In the genomic region with DNA sequence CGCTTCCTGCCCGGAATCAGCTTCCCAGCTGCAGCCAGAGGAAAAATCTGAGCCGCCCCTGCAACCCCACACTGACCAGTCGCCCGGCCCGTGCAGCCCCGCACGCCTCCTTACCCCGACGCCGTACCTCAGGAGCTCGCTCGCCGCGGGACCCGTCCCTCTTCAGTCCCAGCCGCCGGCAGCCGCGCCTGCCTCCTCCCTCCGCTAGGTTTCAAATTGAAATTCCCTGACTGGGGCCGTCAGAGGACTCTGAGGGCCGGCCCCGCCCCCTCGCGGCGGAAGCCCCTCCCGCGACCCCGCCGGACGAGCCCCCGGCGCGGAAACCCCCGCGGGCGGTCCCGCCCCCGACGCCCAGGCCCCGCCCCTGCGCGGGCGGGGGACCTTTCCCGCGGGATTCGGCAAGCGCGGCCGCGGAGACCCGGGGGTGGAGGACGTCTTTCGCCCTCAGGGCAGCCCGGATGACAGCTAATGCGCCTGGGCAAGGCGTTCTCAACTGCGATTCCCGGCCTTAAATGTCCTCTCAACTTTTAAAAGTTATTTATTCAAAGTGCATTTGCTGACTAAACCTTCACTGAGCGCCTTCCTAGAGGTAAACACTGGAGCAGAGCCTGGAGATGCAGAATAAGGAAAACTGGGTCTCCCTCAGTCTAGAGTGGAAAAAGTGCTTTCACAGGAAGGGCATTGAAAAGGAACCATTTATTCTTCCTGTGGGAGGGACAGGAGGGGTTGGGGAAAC, we compare ENCODE assay signal across 8 cellular contexts. TPM values are rescaled to one million over a fixed set of nuclear protein-coding genes. Genes with fewer than 3 reads are reported as not detected.
DNase-seq lines count a peak whose midpoint lies in the region; ATAC-seq and TF ChIP-seq lines count a peak whose summit lies in the region.

A gene (minus strand): TSS at position 218 of the 736 bp plus-strand sequence. CDS start 106,760 bp downstream, outside the sequence.

- ATAC-seq in HG02571 (IDR thresholded peaks at IDR 0.05; ENCODE audit: unreplicated experiment) = peak; percentile 75

- peak within 1 kb of the TSS; percentile 74 for H2AFZ ChIP-seq in smooth muscle cell (ENCODE audit: low read depth)

- intact Hi-C loops in breast epithelium (cut with DNase I; ENCODE audit: low total_unique reads) = no loop called here

- TF ChIP-seq CTCF in GM12873 (IDR thresholded peaks at IDR 0.05; ENCODE audit: insufficient read depth, low read depth, low read length, missing control alignments) = peak; percentile 15
- TF ChIP-seq CTCF in WERI-Rb-1 (IDR thresholded peaks at IDR 0.05; ENCODE audit: low read depth, low read length) = no peak
- peak in 1 of 3 donors; percentile 40 for TF ChIP-seq CTCF in breast epithelium (IDR thresholded peaks at IDR 0.05)
- peak; percentile 10 for TF ChIP-seq CTCF in smooth muscle cell (IDR thresholded peaks at IDR 0.05; ENCODE audit: borderline replicate concordance, insufficient read depth, poor library complexity, severe bottlenecking)

- no peaks in the 10 kb centered on the region for H3K4me1 ChIP-seq in breast epithelium
- peaks cover 19% of the 10 kb centered on the region for H3K4me1 ChIP-seq in smooth muscle cell (ENCODE audit: low read depth)

- H3K9ac ChIP-seq in smooth muscle cell (ENCODE audit: low read depth) = peak within 1 kb of the TSS; percentile 83

- H3K79me2 ChIP-seq in smooth muscle cell (ENCODE audit: low read depth) = peaks cover 21% of the 10 kb centered on the region

- H3K27ac ChIP-seq in WERI-Rb-1 = peak within 1 kb of the TSS; percentile 79
- peak within 1 kb of the TSS; percentile 81 to 89 for H3K27ac ChIP-seq in breast epithelium
- H3K27ac ChIP-seq in smooth muscle cell (ENCODE audit: low read depth) = peak within 1 kb of the TSS; percentile 90

- 2% methylated on average over 55 of the region's 61 CpGs for WGBS in smooth muscle cell (ENCODE audit: low lambda C conversion rate)

- peaks cover 14% of the 10 kb centered on the region for H3F3A ChIP-seq in smooth muscle cell (ENCODE audit: low read depth)

- TF ChIP-seq POLR2A in breast epithelium (IDR thresholded peaks at IDR 0.05) = no peak

- H3K9me3 ChIP-seq in WERI-Rb-1 (ENCODE audit: severe bottlenecking) (no peaks in the 10 kb centered on the region), breast epithelium (no peaks in the 10 kb centered on the region), smooth muscle cell (replicated peaks; ENCODE audit: low read depth) (no peaks in the 10 kb centered on the region)

- H3K4me2 ChIP-seq in smooth muscle cell = peak within 1 kb of the TSS; percentile 83

- peak within 1 kb of the TSS; percentile 80 for H3K4me3 ChIP-seq in WERI-Rb-1 (ENCODE audit: low read depth, low read length)
- peak within 1 kb of the TSS; percentile 94 to 96 (median 96) for H3K4me3 ChIP-seq in breast epithelium
- peak within 1 kb of the TSS; percentile 91 for H3K4me3 ChIP-seq in smooth muscle cell

- DNase-seq in NCI-H1105 (lab: John Stamatoyannopoulos, UW) = peak; percentile 42
- peak; percentile 90 for DNase-seq in WERI-Rb-1
- DNase-seq in breast epithelium (ENCODE audit: low spot score in 2 of 2) = peak; percentile 56 to 66
- DNase-seq in iPS-NIHi11 (ENCODE audit: low spot score) = peak; percentile 93
- peak; percentile 87 for DNase-seq in smooth muscle cell (lab: John Stamatoyannopoulos, UW; ENCODE audit: unreplicated experiment)
- no peak for DNase-seq in NCI-H2107 treated with DMSO at 0.1 percent for 48 hours (lab: John Stamatoyannopoulos, UW; ENCODE audit: unreplicated experiment)

- H3K27me3 ChIP-seq in WERI-Rb-1 (ENCODE audit: insufficient read depth, low read depth, severe bottlenecking) (no peaks in the 10 kb centered on the region), breast epithelium (no peaks in the 10 kb centered on the region), smooth muscle cell (ENCODE audit: low read depth) (no peaks in the 10 kb centered on the region)

- no peaks in the 10 kb centered on the region; the same call in 1 of the 2 replicates for H3K36me3 ChIP-seq in WERI-Rb-1
- no peaks in the 10 kb centered on the region for H3K36me3 ChIP-seq in breast epithelium
- H3K36me3 ChIP-seq in smooth muscle cell (ENCODE audit: low read depth) = no peaks in the 10 kb centered on the region

- H4K20me1 ChIP-seq in smooth muscle cell (ENCODE audit: low read depth) = peaks cover 7% of the 10 kb centered on the region

RNA-seq across cellular contexts. Expression of the gene that starts here (rescaled TPM):
- total RNA-seq in breast epithelium (100 to 1,000 TPM in 2 of 3 donors, 10 to 100 TPM in 1; 72.7 to 110 (median 101) TPM), smooth muscle cell (44.6 and 52.9 TPM in 2 replicates)
- polyA plus RNA-seq in smooth muscle cell = 40.2 and 44.2 TPM in 2 replicates
